8 cellular contexts compared by ENCODE assay signal in the genomic region with DNA sequence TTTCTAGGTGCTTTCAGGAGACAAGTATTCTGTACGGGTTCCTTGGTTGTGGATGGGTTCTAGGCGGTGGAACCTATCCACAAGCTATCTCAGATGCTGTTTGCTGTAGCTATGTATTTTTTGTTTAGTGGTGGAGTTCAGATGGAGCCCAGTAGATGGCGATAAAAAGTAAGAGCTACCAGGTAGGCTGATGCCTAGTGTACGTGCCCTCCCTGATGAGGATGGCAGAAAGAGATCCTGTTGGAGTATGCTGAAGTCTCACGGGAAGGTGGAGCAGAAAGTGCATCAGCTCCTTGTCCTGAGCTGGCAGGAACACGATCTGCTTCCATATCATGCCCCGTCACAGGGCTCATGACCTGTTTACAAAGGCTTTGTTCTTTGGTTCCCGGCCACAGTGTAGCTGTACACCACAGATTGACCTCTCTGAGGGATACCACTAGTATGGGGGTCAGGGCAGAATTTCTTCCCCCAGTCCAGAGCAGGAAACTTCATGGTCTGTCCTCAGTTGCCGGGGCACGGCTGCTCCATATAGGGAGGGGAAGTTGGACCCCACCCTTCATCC. TPM values are rescaled to one million over a fixed set of nuclear protein-coding genes. Genes with fewer than 3 reads are reported as not detected.
DNase-seq lines count a peak whose midpoint lies in the region; ATAC-seq and TF ChIP-seq lines count a peak whose summit lies in the region.

No MANE protein-coding gene starts in this region.

- no peaks in the 10 kb centered on the region for H3K4me1 ChIP-seq in Panc1 (ENCODE audit: control insufficient read depth, insufficient read depth, low read length)

- DNase-seq in AG10803 (ENCODE audit: low read depth): peak; percentile 52
- no peak for DNase-seq in HFF-Myc (ENCODE audit: extremely low read depth, low read depth)
- DNase-seq in LHCN-M2 (ENCODE audit: low read depth): peak; percentile 53
- DNase-seq in Panc1 (ENCODE audit: low read depth, low spot score): peak; percentile 53
- peak; percentile 52 for DNase-seq in ecto neural progenitor cell (ENCODE audit: low spot score)
- peak; percentile 65 for DNase-seq in medulla oblongata (ENCODE audit: extremely low spot score)
- DNase-seq in activated effector memory CD4-positive, alpha-beta T cell treated with Interleukin-2 at 50 U/mL for 16 hours: no peak

- intact Hi-C loops in Panc1 (cut with micrococcal nuclease; ENCODE audit: unreplicated experiment): no loop called here

- CTCF ChIA-PET in Panc1 (lab: Charles Lee): interaction anchor here (0.9 to 1.6 kb wide), 12 partner anchors 11 to 616 kb away, joined by 3 to 10 read pairs (median 4); a partner anchor contains a TSS

- in situ Hi-C loops in Panc1 (cut with HindIII; ENCODE audit: low pct_unique_long_range_greater_than_20kb, low sequenced_read_pairs): no loop called here

- H3K9me3 ChIP-seq in Panc1 (ENCODE audit: control insufficient read depth, insufficient read depth, low read depth, low read length): no peaks in the 10 kb centered on the region

- BruUV-seq in Panc1 (replicated peaks; lab: Mats Ljungman, UMichigan): no TSS peak

- H3K4me3 ChIP-seq in AG10803 (ENCODE audit: low read length): no peak overlapping the region
- H3K4me3 ChIP-seq in HFF-Myc (replicated peaks; ENCODE audit: low read depth, low read length): no peak overlapping the region
- H3K4me3 ChIP-seq in Panc1 (ENCODE audit: low read depth in 2 of 2, low read length in 2 of 2): peak overlapping the region in 1 of 2 experiments; percentile 1; a peak in 1 of 4 replicates

- POLR2A ChIA-PET in Panc1 (lab: Charles Lee): no interaction called here

- ATAC-seq in Panc1: peak; percentile 98

- no peaks in the 10 kb centered on the region for H3K27me3 ChIP-seq in Panc1 (ENCODE audit: control insufficient read depth, insufficient read depth, low read length)

- H3K27ac ChIP-seq in Panc1 (ENCODE audit: low read length): no peak overlapping the region

- no peaks in the 10 kb centered on the region for H3K36me3 ChIP-seq in Panc1 (ENCODE audit: control insufficient read depth, insufficient read depth, low read length)

- TF ChIP-seq CTCF in AG10803 (conservative IDR thresholded peaks at IDR 0.05; ENCODE audit: low read length) (peak; percentile 83), GM12874 (IDR thresholded peaks at IDR 0.05; ENCODE audit: insufficient read depth, low read depth, low read length) (peak; percentile 71; the same call in 1 of the 2 replicates), HFF-Myc (IDR thresholded peaks at IDR 0.05; ENCODE audit: low read depth, low read length, missing control alignments) (peak; percentile 68), Panc1 (IDR thresholded peaks at IDR 0.05) (peak; percentile 85)

RNA-seq across cellular contexts. Expression of a gene that starts 12.6 kb away (rescaled TPM):
- total RNA-seq in LHCN-M2 (2014; rRNA removed): 1.1 TPM in 1 of 2 replicates, not detected in the other
- not detected for polyA plus RNA-seq in LHCN-M2 (2012)
- total RNA-seq in Panc1 (2021; ENCODE audit: unreplicated experiment): 0.10 TPM
- polyA plus RNA-seq in Panc1 (2012; ENCODE audit: insufficient read length): not detected

Comparison
In these comparisons a context has a peak if more than half of its experiments do, and no peak if none do; other contexts are left out.
1. DNase-seq: peak in AG10803 (single experiment), LHCN-M2 (single experiment), Panc1 (single experiment), ecto neural progenitor cell (single experiment) and medulla oblongata (single experiment); none in HFF-Myc (single experiment) and activated effector memory CD4-positive, alpha-beta T cell treated with Interleukin-2 at 50 U/mL for 16 hours (single experiment).
2. Peak in every context shown above with its lines, with median percentiles within 50 percentile points of each other: CTCF ChIP-seq.